ENCODE assay signal across 10 cellular contexts in genomic region chr4:114025176-114025777, GRCh38. TPM values are rescaled to one million over a fixed set of nuclear protein-coding genes. Genes with fewer than 3 reads are reported as not detected.
A peak's percentile ranks its signal among the peaks of the same experiment; 100 is the strongest.
DNase-seq lines count a peak whose midpoint lies in the region; ATAC-seq, FAIRE-seq and TF ChIP-seq lines count a peak whose summit lies in the region.
"Had no signal": no experiment of that assay in that cellular context is flagged by ENCODE, and none has a peak within 500 bp of the region (broad histone marks: within the 10 kb centered on the region; RNA-seq: fewer than 3 reads in every experiment).

No MANE protein-coding gene starts in this region.

- no peaks in the 10 kb centered on the region for H3K79me2 ChIP-seq in smooth muscle cell (ENCODE audit: low read depth)
- H3K79me2 ChIP-seq: parathyroid adenoma had no signal

- ATAC-seq in GM21526 (IDR thresholded peaks at IDR 0.05; ENCODE audit: low FRiP score, unreplicated experiment) (peak; percentile 78), HG03103 (IDR thresholded peaks at IDR 0.05; ENCODE audit: low read depth, unreplicated experiment) (peak; percentile 71)

- peak; percentile 76 for FAIRE-seq in GM18507 (lab: Jason Lieb, UNC)

- no peak overlapping the region for H3K4me2 ChIP-seq in smooth muscle cell

- H3K27ac ChIP-seq in Peyer's patch (peak overlapping the region in 1 of 4 donors; percentile 3), caudate nucleus (ENCODE audit: low read depth, low read length) (no peak overlapping the region), smooth muscle cell (ENCODE audit: low read depth) (no peak overlapping the region)
- H3K27ac ChIP-seq: parathyroid adenoma had no signal

- no peaks in the 10 kb centered on the region for H4K20me1 ChIP-seq in smooth muscle cell (ENCODE audit: low read depth)

- no peak for DNase-seq in GM18507 (ENCODE audit: extremely low spot score, insufficient read length, low read depth)
- peak in 2 of 3 donors; percentile 51 to 65 for DNase-seq in Peyer's patch
- DNase-seq in DMS79 treated with DMSO at 0.1 percent for 48 hours (lab: John Stamatoyannopoulos, UW) = no peak
- DNase-seq in NCI-H774 (lab: John Stamatoyannopoulos, UW) = no peak
- no peak for DNase-seq in caudate nucleus (lab: John Stamatoyannopoulos, UW)
- no peak for DNase-seq in smooth muscle cell (lab: John Stamatoyannopoulos, UW; ENCODE audit: unreplicated experiment)
- DNase-seq: activated CD4-positive, alpha-beta T cell treated with anti-CD3 and anti-CD28 coated beads for 48 hours had no signal

- H3K4me1 ChIP-seq in Peyer's patch (no peaks in the 10 kb centered on the region), smooth muscle cell (ENCODE audit: low read depth) (no peaks in the 10 kb centered on the region)
- H3K4me1 ChIP-seq: parathyroid adenoma had no signal

- no peaks in the 10 kb centered on the region for H3K27me3 ChIP-seq in Peyer's patch
- H3K27me3 ChIP-seq in smooth muscle cell (ENCODE audit: low read depth) = no peaks in the 10 kb centered on the region

- 81% methylated on average over 5 of the region's 5 CpGs for WGBS in smooth muscle cell (ENCODE audit: low lambda C conversion rate)

- H3K36me3 ChIP-seq in Peyer's patch = no peaks in the 10 kb centered on the region
- H3K36me3 ChIP-seq in smooth muscle cell (ENCODE audit: low read depth) = no peaks in the 10 kb centered on the region

- TF ChIP-seq CTCF in Peyer's patch (IDR thresholded peaks at IDR 0.05) (no peak), smooth muscle cell (IDR thresholded peaks at IDR 0.05; ENCODE audit: borderline replicate concordance, insufficient read depth, poor library complexity, severe bottlenecking) (no peak)

- H2AFZ ChIP-seq in smooth muscle cell (ENCODE audit: low read depth) = no peak overlapping the region
- H2AFZ ChIP-seq: parathyroid adenoma had no signal

- no peak overlapping the region for H3K9ac ChIP-seq in smooth muscle cell (ENCODE audit: low read depth)
- H3K9ac ChIP-seq: parathyroid adenoma had no signal

- H3K9me3 ChIP-seq in Peyer's patch (no peaks in the 10 kb centered on the region), smooth muscle cell (replicated peaks; ENCODE audit: low read depth) (no peaks in the 10 kb centered on the region)

- H3K4me3 ChIP-seq in Peyer's patch (no peak overlapping the region), smooth muscle cell (no peak overlapping the region)

- no peaks in the 10 kb centered on the region for H3F3A ChIP-seq in smooth muscle cell (ENCODE audit: low read depth)

- no peak for TF ChIP-seq POLR2A in Peyer's patch (IDR thresholded peaks at IDR 0.05)

RNA-seq across cellular contexts. Expression of gene ARSJ, which starts 45.8 kb away (rescaled TPM):
- 1 to 10 TPM; 1.0 to 3.3 (median 1.4) TPM for total RNA-seq in Peyer's patch
- 7.8 and 7.9 TPM in 2 replicates for total RNA-seq in smooth muscle cell
- 3.5 and 8.8 TPM in 2 replicates for polyA plus RNA-seq in smooth muscle cell

Comparison
In these comparisons a context has a peak if more than half of its experiments do, and no peak if none do; other contexts are left out.
1. DNase-seq: peak in Peyer's patch (2 of 3); none in GM18507 (single experiment), DMS79 treated with DMSO at 0.1 percent for 48 hours (single experiment), NCI-H774 (single experiment), caudate nucleus (0 of 61) and smooth muscle cell (single experiment).